23 cellular contexts compared by ENCODE assay signal in genomic region chr14:43360239-43360638, GRCh38.
DNase-seq lines count a peak whose midpoint lies in the region; ATAC-seq, FAIRE-seq and TF ChIP-seq lines count a peak whose summit lies in the region.
"Had no signal": no experiment of that assay in that cellular context is flagged by ENCODE, and none has a peak within 500 bp of the region (broad histone marks: within the 10 kb centered on the region; RNA-seq: fewer than 3 reads in every experiment).

No MANE protein-coding gene starts in this region.

- TF ChIP-seq POLR2A in H1 (IDR thresholded peaks at IDR 0.05; ENCODE audit: control extremely low read depth in 1 of 2, low read depth in 2 of 2, low read length in 2 of 2) (no peak), upper lobe of left lung (IDR thresholded peaks at IDR 0.05) (no peak), ovary (IDR thresholded peaks at IDR 0.05) (no peak)

- H2BK15ac ChIP-seq in H1 (ENCODE audit: low read length) = no peak overlapping the region

- no peak for TF ChIP-seq CTCF in H1 (IDR thresholded peaks at IDR 0.05; ENCODE audit: control extremely low read depth in 1 of 3, insufficient read depth in 1 of 3, low read depth in 1 of 3, low read length in 3 of 3)
- TF ChIP-seq CTCF in upper lobe of left lung (IDR thresholded peaks at IDR 0.05) = no peak
- no peak for TF ChIP-seq CTCF in ovary (IDR thresholded peaks at IDR 0.05)
- TF ChIP-seq CTCF in osteocyte (IDR thresholded peaks at IDR 0.05) = no peak

- H2BK120ac ChIP-seq in H1 (replicated peaks; ENCODE audit: low read depth, low read length) = no peak overlapping the region

- peak; percentile 8 to 11 for ATAC-seq in upper lobe of left lung (ENCODE audit: low FRiP score in 2 of 2)
- ATAC-seq: A549, GM12878 had no signal

- H4K20me1 ChIP-seq in H1 (replicated peaks in 1 of 2; ENCODE audit: control insufficient read depth in 1 of 2, insufficient read depth in 2 of 2, low read length in 2 of 2) = peaks cover 0 to 1% of the 10 kb centered on the region in 2 experiments
- H4K20me1 ChIP-seq: BLaER1 treated with 17β-estradiol and CSF1 and Interleukin-3, amounts not matched to agents 10 nM and 100 nM had no signal

- DNase-seq in ELF-1 (ENCODE audit: low read depth, low spot score) (peak; percentile 13), H1 (ENCODE audit: low read depth in 1 of 2, low spot score in 2 of 2) (no peak), retina (peak; percentile 47), upper lobe of left lung (no peak), ovary (no peak), mesenteric fat pad (ENCODE audit: low spot score) (no peak), osteocyte (ENCODE audit: extremely low spot score, unreplicated experiment) (no peak)
- DNase-seq: 8988T; ACHN; AML-193; BE2C; Calu3; CD4-positive, alpha-beta memory T cell; COR-L47; DND-41; GDM1; GOT3; H7; HCEC 1CT had no signal

- no peak overlapping the region for H4K5ac ChIP-seq in H1 (ENCODE audit: insufficient read length, low read depth, low read length)

- no peak overlapping the region for H3K4me2 ChIP-seq in H1 (ENCODE audit: insufficient read depth in 1 of 2, low read depth in 2 of 2, low read length in 2 of 2)
- H3K4me2 ChIP-seq: A549; BLaER1 treated with 17β-estradiol and CSF1 and Interleukin-3, amounts not matched to agents 10 nM and 100 nM had no signal

- WGBS in H1 (ENCODE audit: extremely low coverage in 1 of 2, insufficient coverage in 1 of 2, insufficient read length in 1 of 2, insufficient replicate concordance in 2 of 2, low coverage in 1 of 2, low lambda C conversion rate in 2 of 2, missing lambda C conversion rate in 1 of 2), 2 experiments = 90% methylated on average over 3 of the region's 3 CpGs; no CpG with 5 or more reads in 1 of the 2 experiments
- WGBS in upper lobe of left lung, 2 donors = 57 to 66% methylated on average over 3 of the region's 3 CpGs
- WGBS in ovary, 3 donors = 63 to 71% (median 67%) methylated on average over 3 of the region's 3 CpGs

- no peaks in the 10 kb centered on the region for H3K23me2 ChIP-seq in H1 (ENCODE audit: low read depth, low read length)

- no peaks in the 10 kb centered on the region for H3K9me3 Mint-ChIP-seq in osteocyte (ENCODE audit: unreplicated experiment)

- no peak overlapping the region for H3K4ac ChIP-seq in H1 (replicated peaks; ENCODE audit: insufficient read length, low read depth, low read length)

- no peak overlapping the region for H3K27ac Mint-ChIP-seq in osteocyte (ENCODE audit: unreplicated experiment)
- H3K27ac Mint-ChIP-seq: CD4-positive, alpha-beta memory T cell had no signal

- peak overlapping the region; percentile 35; the same call in 1 of the 2 replicates for H4K8ac ChIP-seq in H1 (ENCODE audit: extremely low read depth, insufficient read depth, low read length)

- no peak overlapping the region for H3K56ac ChIP-seq in H1 (replicated peaks; ENCODE audit: insufficient read length, low read depth, low read length)

- H3K14ac ChIP-seq in H1 (ENCODE audit: insufficient read length) = no peak overlapping the region

- no peaks in the 10 kb centered on the region for H3K79me2 ChIP-seq in H1 (ENCODE audit: control insufficient read depth in 1 of 2, insufficient read depth in 2 of 2, low read length in 2 of 2)

- H3K23ac ChIP-seq in H1 (ENCODE audit: insufficient read length) = no peak overlapping the region

- H3K4me1 Mint-ChIP-seq in osteocyte (ENCODE audit: unreplicated experiment) = no peaks in the 10 kb centered on the region
- H3K4me1 Mint-ChIP-seq: CD4-positive, alpha-beta memory T cell had no signal

- no peak overlapping the region for H3K18ac ChIP-seq in H1 (ENCODE audit: extremely low read depth, low read length)

- CTCF ChIA-PET in H1 (lab: Charles Lee; ENCODE audit: partially characterized antibody) = no interaction called here

- no peak for FAIRE-seq in H1 (lab: Jason Lieb, UNC)
- FAIRE-seq: A549, GM12878, GM18507 had no signal

- no peak overlapping the region for H3K27ac ChIP-seq in H1 (ENCODE audit: low read depth, low read length)
- no peak overlapping the region for H3K27ac ChIP-seq in upper lobe of left lung
- no peak overlapping the region for H3K27ac ChIP-seq in ovary
- H3K27ac ChIP-seq: A549; BLaER1 treated with 17β-estradiol and CSF1 and Interleukin-3, amounts not matched to agents 10 nM and 100 nM had no signal

- TF ChIP-seq EP300 in H1 (IDR thresholded peaks at IDR 0.05; ENCODE audit: borderline replicate concordance in 1 of 2, low read depth in 2 of 2, low read length in 2 of 2) = no peak
- no peak for TF ChIP-seq EP300 in upper lobe of left lung (IDR thresholded peaks at IDR 0.05)
- no peak for TF ChIP-seq EP300 in ovary (IDR thresholded peaks at IDR 0.05)

- H3K4me1 ChIP-seq in H1 (replicated peaks in 1 of 4; ENCODE audit: control insufficient read depth in 3 of 4, insufficient read depth in 4 of 4, low read length in 3 of 4) = no peaks in the 10 kb centered on the region
- H3K4me1 ChIP-seq in upper lobe of left lung = no peaks in the 10 kb centered on the region
- H3K4me1 ChIP-seq in ovary (ENCODE audit: insufficient read depth) = no peaks in the 10 kb centered on the region
- H3K4me1 ChIP-seq: A549; BE2C; BLaER1 treated with 17β-estradiol and CSF1 and Interleukin-3, amounts not matched to agents 10 nM and 100 nM had no signal

- no peak overlapping the region for H2BK12ac ChIP-seq in H1 (ENCODE audit: low read depth, low read length)

- H3K36me3 ChIP-seq in H1 (ENCODE audit: control insufficient read depth in 2 of 4, insufficient read depth in 4 of 4, low read length in 3 of 4) = no peaks in the 10 kb centered on the region
- H3K36me3 ChIP-seq in upper lobe of left lung = no peaks in the 10 kb centered on the region
- no peaks in the 10 kb centered on the region for H3K36me3 ChIP-seq in ovary
- H3K36me3 ChIP-seq: BE2C; BLaER1 treated with 17β-estradiol and CSF1 and Interleukin-3, amounts not matched to agents 10 nM and 100 nM had no signal

- no peak overlapping the region; the same call in 1 of the 2 replicates for H2AFZ ChIP-seq in H1 (ENCODE audit: low read length)

- no peaks in the 10 kb centered on the region for H3K79me1 ChIP-seq in H1 (ENCODE audit: low read depth, low read length)

- intact Hi-C loops in ovary (cut with DNase I) = no loop called here

- H3K27me3 ChIP-seq in H1 (replicated peaks in 1 of 4; ENCODE audit: control insufficient read depth in 3 of 4, extremely low read depth in 1 of 4, insufficient read depth in 3 of 4, low read length in 3 of 4) = no peaks in the 10 kb centered on the region
- no peaks in the 10 kb centered on the region for H3K27me3 ChIP-seq in upper lobe of left lung
- no peaks in the 10 kb centered on the region for H3K27me3 ChIP-seq in ovary
- H3K27me3 ChIP-seq: BE2C; BLaER1 treated with 17β-estradiol and CSF1 and Interleukin-3, amounts not matched to agents 10 nM and 100 nM had no signal

- no peak overlapping the region for H3K4me3 Mint-ChIP-seq in osteocyte (ENCODE audit: unreplicated experiment)
- H3K4me3 Mint-ChIP-seq: CD4-positive, alpha-beta memory T cell had no signal

- no peak for TF ChIP-seq RAD21 in H1 (IDR thresholded peaks at IDR 0.05 in 1 of 2, conservative IDR thresholded peaks at IDR 0.05 in 1 of 2; ENCODE audit: low read depth in 2 of 2, low read length in 2 of 2)

- H2BK20ac ChIP-seq in H1 (ENCODE audit: low read length) = no peak overlapping the region

- H3K9ac ChIP-seq in H1 (replicated peaks in 1 of 4; ENCODE audit: extremely low read depth in 1 of 4, low read depth in 3 of 4, low read length in 3 of 4) = no peak overlapping the region
- H3K9ac ChIP-seq: BLaER1 treated with 17β-estradiol and CSF1 and Interleukin-3, amounts not matched to agents 10 nM and 100 nM had no signal

- H2AK5ac ChIP-seq in H1 (ENCODE audit: low read depth, low read length) = no peak overlapping the region

- H3K9me3 ChIP-seq in H1 (ENCODE audit: insufficient read depth in 2 of 2, low read depth in 1 of 2, low read length in 1 of 2) (no peaks in the 10 kb centered on the region), upper lobe of left lung (no peaks in the 10 kb centered on the region), ovary (no peaks in the 10 kb centered on the region)
- H3K9me3 ChIP-seq: A549, BE2C had no signal

- no peak overlapping the region for H2BK5ac ChIP-seq in H1 (ENCODE audit: low read depth, low read length)

- H3K27me3 Mint-ChIP-seq in osteocyte (ENCODE audit: unreplicated experiment) = no peaks in the 10 kb centered on the region
- H3K27me3 Mint-ChIP-seq: CD4-positive, alpha-beta memory T cell had no signal

- no peaks in the 10 kb centered on the region for H3K36me3 Mint-ChIP-seq in osteocyte (ENCODE audit: unreplicated experiment)
- H3K36me3 Mint-ChIP-seq: CD4-positive, alpha-beta memory T cell had no signal

- H4K91ac ChIP-seq in H1 (replicated peaks; ENCODE audit: insufficient read length, low read length) = no peak overlapping the region

- no peak overlapping the region for H3K4me3 ChIP-seq in H1 (ENCODE audit: extremely low read depth in 1 of 4, insufficient read depth in 2 of 4, low read depth in 3 of 4, low read length in 4 of 4)
- H3K4me3 ChIP-seq in upper lobe of left lung = no peak overlapping the region
- H3K4me3 ChIP-seq in ovary = no peak overlapping the region
- H3K4me3 ChIP-seq: A549; BLaER1 treated with 17β-estradiol and CSF1 and Interleukin-3, amounts not matched to agents 10 nM and 100 nM; GM12878 had no signal

- POLR2A ChIA-PET in H1 (lab: Charles Lee; ENCODE audit: partially characterized antibody) = no interaction called here

TF ChIP-seq in H1, 55 proteins besides CTCF, POLR2A, EP300 and RAD21:
- no peak for TF ChIP-seq KDM5A (IDR thresholded peaks at IDR 0.05; ENCODE audit: low read length)
- no peak for TF ChIP-seq JUND (IDR thresholded peaks at IDR 0.05; ENCODE audit: low read length)
- TF ChIP-seq, protein P1, sequence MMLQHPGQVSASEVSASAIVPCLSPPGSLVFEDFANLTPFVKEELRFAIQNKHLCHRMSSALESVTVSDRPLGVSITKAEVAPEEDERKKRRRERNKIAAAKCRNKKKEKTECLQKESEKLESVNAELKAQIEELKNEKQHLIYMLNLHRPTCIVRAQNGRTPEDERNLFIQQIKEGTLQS (IDR thresholded peaks at IDR 0.05; ENCODE audit: insufficient read depth, low read depth, low read length) = no peak
- no peak for TF ChIP-seq SUZ12 (IDR thresholded peaks at IDR 0.05; ENCODE audit: low read length)
- no peak for TF ChIP-seq ZNF274 (IDR thresholded peaks at IDR 0.05; ENCODE audit: borderline replicate concordance, extremely low read depth, low read length)
- no peak for TF ChIP-seq MAX (IDR thresholded peaks at IDR 0.05)
- TF ChIP-seq CHD2 (IDR thresholded peaks at IDR 0.05; ENCODE audit: low read length) = no peak
- no peak for TF ChIP-seq SIRT6 (IDR thresholded peaks at IDR 0.05; ENCODE audit: low read length)
- TF ChIP-seq TAF1 (IDR thresholded peaks at IDR 0.05; ENCODE audit: low read depth, low read length) = no peak
- TF ChIP-seq RNF2 (IDR thresholded peaks at IDR 0.05; ENCODE audit: borderline replicate concordance, low read depth, low read length, missing control alignments, poor library complexity, severe bottlenecking) = no peak
- TF ChIP-seq SP1 (IDR thresholded peaks at IDR 0.05; ENCODE audit: low read depth, low read length) = no peak

Comparison
In these comparisons a context has a peak if more than half of its experiments do, and no peak if none do; other contexts are left out.
1. DNase-seq: peak in ELF-1 (single experiment) and retina (single experiment); none in H1 (0 of 2), upper lobe of left lung (0 of 2), ovary (0 of 5), mesenteric fat pad (single experiment) and osteocyte (single experiment).